Comparison of ENCODE assay signal across 9 cellular contexts in the genomic region with DNA sequence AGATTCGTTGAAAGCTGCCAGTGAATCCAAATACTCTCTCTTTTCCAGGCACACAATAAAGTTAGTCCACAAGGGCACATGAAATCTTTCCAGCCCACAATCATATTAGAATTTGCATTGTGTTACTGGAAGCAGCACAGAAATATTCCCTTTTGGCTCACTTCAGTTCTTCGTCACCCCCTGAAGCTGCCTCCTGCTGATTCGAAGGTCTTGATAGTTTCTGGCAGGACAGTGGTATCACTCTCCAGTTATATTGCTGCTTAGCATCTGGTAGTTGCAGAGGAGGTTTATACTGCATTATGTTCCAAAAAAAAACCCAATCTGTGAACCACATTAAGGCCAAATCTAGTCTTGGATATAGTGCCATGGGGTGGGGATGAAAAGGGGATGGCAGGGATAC.
"Had no signal": no experiment of that assay in that cellular context is flagged by ENCODE, and none has a peak within 500 bp of the region (broad histone marks: within the 10 kb centered on the region; RNA-seq: fewer than 3 reads in every experiment).

No MANE protein-coding gene starts in this region.

- FAIRE-seq: H1, HepG2 had no signal

- H3K4me2 ChIP-seq: GM23338 had no signal

- H3K36me3 ChIP-seq: HAP-1 had no signal

- H3K27ac ChIP-seq: HL-60 had no signal

- ATAC-seq: GM23338, HCT116, HepG2 had no signal

- H2AFZ ChIP-seq: GM23338 had no signal

- H3K9me3 ChIP-seq: HAP-1 had no signal

- H3K4me1 ChIP-seq: HAP-1 had no signal

- H3K4me3 ChIP-seq: GM23338, HAP-1 had no signal

- DNase-seq: H7, HFFc6, KBM-7 had no signal
